Comparison of ENCODE assay signal across 23 cellular contexts in genomic region chr2:26710174-26710573, GRCh38. TPM values are rescaled to one million over a fixed set of nuclear protein-coding genes. Genes with fewer than 3 reads are reported as not detected.
A peak's percentile ranks its signal among the peaks of the same experiment; 100 is the strongest.
DNase-seq lines count a peak whose midpoint lies in the region; ATAC-seq and TF ChIP-seq lines count a peak whose summit lies in the region.
"Had no signal": no experiment of that assay in that cellular context is flagged by ENCODE, and none has a peak within 500 bp of the region (broad histone marks: within the 10 kb centered on the region; RNA-seq: fewer than 3 reads in every experiment).

No MANE protein-coding gene starts in this region.

- DNase-seq in cardiac muscle cell (ENCODE audit: low read depth in 1 of 2, low spot score in 1 of 2), result peak in 1 of 2 donors; percentile 35
- DNase-seq in Right ventricle myocardium inferior (ENCODE audit: missing footprints), result no peak
- no peak for DNase-seq in right atrium auricular region (ENCODE audit: low spot score)
- no peak for DNase-seq in neuronal stem cell (ENCODE audit: low spot score)
- DNase-seq in upper lobe of left lung, result no peak
- no peak for DNase-seq in dorsolateral prefrontal cortex
- DNase-seq in DMS114 treated with DMSO at 0.1 percent for 48 hours (lab: John Stamatoyannopoulos, UW; ENCODE audit: unreplicated experiment), result no peak
- no peak for DNase-seq in SHP77 (lab: John Stamatoyannopoulos, UW)
- DNase-seq: 8988T; activated B cell treated with CpG ODN at 0.5 μM for 24 hours; activated CD4-positive, alpha-beta T cell treated with anti-CD3 and anti-CD28 coated beads, Interleukin-2, amount 50 U/mL, for 48 hours; activated T-cell treated with anti-CD3 and anti-CD28 coated beads for 4 hours; central memory CD4-positive, alpha-beta T cell; DMS79; foreskin melanocyte; NCI-H2029; NCI-H226; NCI-H774; T-helper 9 cell had no signal

- H3K9me3 ChIP-seq in cardiac muscle cell (ENCODE audit: low read depth) (no peaks in the 10 kb centered on the region), right atrium auricular region (no peaks in the 10 kb centered on the region), neuronal stem cell (replicated peaks in 1 of 2; ENCODE audit: control insufficient read depth in 2 of 2, insufficient read depth in 1 of 2, low read depth in 1 of 2, low read length in 2 of 2) (no peaks in the 10 kb centered on the region), upper lobe of left lung (no peaks in the 10 kb centered on the region)

- TF ChIP-seq CTCF in cardiac muscle cell (IDR thresholded peaks at IDR 0.05; ENCODE audit: low read depth, low read length) (no peak), right atrium auricular region (IDR thresholded peaks at IDR 0.05) (no peak), upper lobe of left lung (IDR thresholded peaks at IDR 0.05) (no peak), dorsolateral prefrontal cortex (IDR thresholded peaks at IDR 0.05 in 54 of 56, conservative IDR thresholded peaks at IDR 0.05 in 2 of 56; ENCODE audit: low read depth in 1 of 56, partially characterized antibody in 56 of 56) (no peak)

- no peak overlapping the region for H2BK120ac ChIP-seq in neuronal stem cell (ENCODE audit: low read depth, low read length)

- H3K79me1 ChIP-seq in neuronal stem cell (ENCODE audit: low read depth, low read length), result no peaks in the 10 kb centered on the region

- H3K4ac ChIP-seq in neuronal stem cell (ENCODE audit: low read length), result no peak overlapping the region

- TF ChIP-seq POLR2A in upper lobe of left lung (IDR thresholded peaks at IDR 0.05), result no peak

- H2AK5ac ChIP-seq in neuronal stem cell (ENCODE audit: low read depth, low read length), result no peak overlapping the region

- H2AFZ ChIP-seq in neuronal stem cell (ENCODE audit: low read length), result peak overlapping the region; percentile 76

- no peaks in the 10 kb centered on the region for H3K27me3 ChIP-seq in cardiac muscle cell
- no peaks in the 10 kb centered on the region for H3K27me3 ChIP-seq in right atrium auricular region
- no peaks in the 10 kb centered on the region for H3K27me3 ChIP-seq in neuronal stem cell (ENCODE audit: control insufficient read depth in 3 of 3, insufficient read depth in 3 of 3, low read depth in 1 of 3, low read length in 3 of 3)
- no peaks in the 10 kb centered on the region for H3K27me3 ChIP-seq in upper lobe of left lung
- H3K27me3 ChIP-seq in dorsolateral prefrontal cortex, result no peaks in the 10 kb centered on the region

- peak overlapping the region; percentile 84 for H3K27ac ChIP-seq in cardiac muscle cell
- peak overlapping the region; percentile 81 to 86 for H3K27ac ChIP-seq in right atrium auricular region
- H3K27ac ChIP-seq in neuronal stem cell (replicated peaks; ENCODE audit: low read length), result no peak overlapping the region
- peak overlapping the region; percentile 2 to 58 (median 32) for H3K27ac ChIP-seq in upper lobe of left lung
- peak overlapping the region in 26 of 59 donors; percentile 3 to 66 (median 33) for H3K27ac ChIP-seq in dorsolateral prefrontal cortex
- H3K27ac ChIP-seq: epithelial cell of prostate had no signal

- H4K8ac ChIP-seq in neuronal stem cell (ENCODE audit: low read depth, low read length), result no peak overlapping the region

- H3K9ac ChIP-seq in neuronal stem cell (ENCODE audit: low read depth, low read length, poor library complexity), result no peak overlapping the region

- no peak overlapping the region for H3K23ac ChIP-seq in neuronal stem cell (ENCODE audit: low read depth, low read length, poor library complexity)

- no peak overlapping the region for H3K14ac ChIP-seq in neuronal stem cell (ENCODE audit: low read length)

- H3K4me3 ChIP-seq in cardiac muscle cell, result no peak overlapping the region
- H3K4me3 ChIP-seq in right atrium auricular region, result no peak overlapping the region
- H3K4me3 ChIP-seq in neuronal stem cell (ENCODE audit: low read length in 2 of 2), result no peak overlapping the region
- no peak overlapping the region for H3K4me3 ChIP-seq in upper lobe of left lung
- H3K4me3 ChIP-seq in dorsolateral prefrontal cortex, result no peak overlapping the region

- H2BK5ac ChIP-seq in neuronal stem cell (ENCODE audit: low read length), result no peak overlapping the region

- H2BK15ac ChIP-seq in neuronal stem cell (ENCODE audit: low read length), result peak overlapping the region; percentile 46

- peak overlapping the region; percentile 11 for H2BK12ac ChIP-seq in neuronal stem cell (ENCODE audit: low read length)

- no peaks in the 10 kb centered on the region for H3K36me3 ChIP-seq in cardiac muscle cell
- H3K36me3 ChIP-seq in right atrium auricular region, result no peaks in the 10 kb centered on the region
- H3K36me3 ChIP-seq in neuronal stem cell (replicated peaks in 1 of 2; ENCODE audit: control insufficient read depth in 2 of 2, insufficient read depth in 2 of 2, low read length in 2 of 2), result no peaks in the 10 kb centered on the region
- H3K36me3 ChIP-seq in upper lobe of left lung, result no peaks in the 10 kb centered on the region

- no peak overlapping the region for H3K4me2 ChIP-seq in neuronal stem cell (ENCODE audit: insufficient read depth, low read length, poor library complexity, severe bottlenecking)

- peak overlapping the region; percentile 63 for H3K18ac ChIP-seq in neuronal stem cell (ENCODE audit: low read length)

- TF ChIP-seq EP300 in upper lobe of left lung (IDR thresholded peaks at IDR 0.05), result no peak

- intact Hi-C loops in Right ventricle myocardium inferior (cut with DNase I) (no loop called here), dorsolateral prefrontal cortex (cut with DNase I) (no loop called here)

- peaks cover 64% of the 10 kb centered on the region for H3K4me1 ChIP-seq in cardiac muscle cell (ENCODE audit: low read depth)
- peaks cover 0 to 72% of the 10 kb centered on the region in 2 donors for H3K4me1 ChIP-seq in right atrium auricular region
- peaks cover 19 to 25% of the 10 kb centered on the region in 2 donors for H3K4me1 ChIP-seq in neuronal stem cell (ENCODE audit: control insufficient read depth in 2 of 2, insufficient read depth in 1 of 2, low read depth in 1 of 2, low read length in 2 of 2)
- peaks cover 0 to 12% (median 0%) of the 10 kb centered on the region in 4 donors for H3K4me1 ChIP-seq in upper lobe of left lung

- no peak overlapping the region for H4K91ac ChIP-seq in neuronal stem cell (ENCODE audit: low read depth, low read length, poor library complexity)

- WGBS in neuronal stem cell (ENCODE audit: extremely low coverage in 2 of 2, insufficient read length in 2 of 2, insufficient replicate concordance in 1 of 2), 2 donors, result no CpG with 5 or more reads among the region's 9 CpGs
- WGBS in upper lobe of left lung, 2 donors, result 69 to 74% methylated on average over 8 to 9 of the region's 9 CpGs

- ATAC-seq in Right ventricle myocardium inferior (no peak), upper lobe of left lung (ENCODE audit: low FRiP score in 2 of 2) (no peak)
- ATAC-seq: sciatic nerve had no signal

RNA-seq across cellular contexts. Expression of gene KCNK3, which starts 17.7 kb away (rescaled TPM):
- total RNA-seq in cardiac muscle cell (2.9 and 6.2 TPM in 2 replicates), Right ventricle myocardium inferior (4.5 TPM), right atrium auricular region (10 to 100 TPM; 47.5 to 50.0 TPM), upper lobe of left lung (10 to 100 TPM in 4 of 6 donors, 1 to 10 TPM in 2; 3.0 to 36.1 (median 17.5) TPM), dorsolateral prefrontal cortex (10 to 100 TPM in 51 of 120 experiments, 1 to 10 TPM in 69; 1.8 to 17.7 (median 9.4) TPM)
- polyA plus RNA-seq in cardiac muscle cell, result 3.1 and 3.5 TPM in 2 replicates
- 0.03 TPM for polyA plus RNA-seq in neuronal stem cell (2013, experiment 1 of 2)
- 0.01 TPM for polyA plus RNA-seq in neuronal stem cell (2013, experiment 2 of 2)
- total RNA-seq: activated B cell treated with CpG ODN at 0.5 μM for 24 hours, LHCN-M2, lung microvascular endothelial cell had no signal

RNA-seq across cellular contexts. Expression of gene SLC35F6, which starts 53.9 kb away (rescaled TPM):
- total RNA-seq in cardiac muscle cell (11.2 and 21.4 TPM in 2 replicates), Right ventricle myocardium inferior (20.3 TPM), right atrium auricular region (10 to 100 TPM; 34.2 to 55.7 TPM), upper lobe of left lung (10 to 100 TPM; 36.7 to 59.4 (median 45.7) TPM), dorsolateral prefrontal cortex (10 to 100 TPM; 21.6 to 37.7 (median 26.8) TPM)
- 4.2 and 7.2 TPM in 2 replicates for polyA plus RNA-seq in cardiac muscle cell
- 8.5 TPM for polyA plus RNA-seq in neuronal stem cell (2013, experiment 1 of 2)
- 9.6 TPM for polyA plus RNA-seq in neuronal stem cell (2013, experiment 2 of 2)
